Comparison of ENCODE assay signal across 30 cellular contexts in the genomic region with DNA sequence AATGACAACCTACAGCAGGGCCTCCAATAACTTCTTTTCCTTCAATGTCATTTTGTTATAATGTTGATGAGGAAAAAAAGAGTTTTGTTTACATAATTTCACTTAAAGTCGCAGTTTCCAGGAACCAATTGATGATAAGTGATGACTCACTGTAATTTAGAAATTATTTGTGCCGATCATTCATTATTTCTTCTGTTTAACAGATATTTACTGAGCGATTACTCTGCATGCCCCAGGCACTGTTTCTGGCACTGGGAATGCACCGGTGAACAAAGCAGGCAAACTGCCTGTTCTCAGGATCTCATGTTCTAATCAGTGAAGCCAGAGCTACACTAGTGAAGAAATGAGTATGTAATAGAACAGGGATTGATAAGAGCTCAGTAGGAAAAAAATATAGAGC.
"Had no signal": no experiment of that assay in that cellular context is flagged by ENCODE, and none has a peak within 500 bp of the region (broad histone marks: within the 10 kb centered on the region; RNA-seq: fewer than 3 reads in every experiment).

No MANE protein-coding gene starts in this region.

- H3K4me3 Mint-ChIP-seq: activated B cell treated with CpG ODN at 0.5 μM for 24 hours; activated CD4-positive, alpha-beta T cell treated with anti-CD3 and anti-CD28 coated beads for 36 hours; activated T-cell treated with anti-CD3 and anti-CD28 coated beads, Interleukin-2, amount 50 U/mL, for 72 hours; naive thymus-derived CD8-positive, alpha-beta T cell; neural crest cell; stimulated activated effector memory CD8-positive, alpha-beta T cell treated with anti-CD3 and anti-CD28 coated beads, Interleukin-12 subunit alpha, Interleukin-12 subunit beta, amount 100 ng/mL, for 72 hours; stimulated activated naive CD8-positive, alpha-beta T cell treated with anti-CD3 and anti-CD28 coated beads, Interleukin-15, Interleukin-2, amounts not matched to agents 100 ng/mL and 50 ng/mL, for 24 hours; T-helper 2 cell treated with Interferon-gamma antibody and Interleukin-4, amounts not matched to agents 5 μg/mL and 100 μg/mL, for 36 hours had no signal

- H3K4me1 Mint-ChIP-seq: activated B cell treated with CpG ODN at 0.5 μM for 24 hours; activated CD4-positive, alpha-beta T cell treated with anti-CD3 and anti-CD28 coated beads for 36 hours; naive thymus-derived CD8-positive, alpha-beta T cell; neural crest cell; stimulated activated effector memory CD8-positive, alpha-beta T cell treated with anti-CD3 and anti-CD28 coated beads, Interleukin-12 subunit alpha, Interleukin-12 subunit beta, amount 100 ng/mL, for 72 hours had no signal

- H3K27ac Mint-ChIP-seq: activated B cell treated with CpG ODN at 0.5 μM for 24 hours; activated CD4-positive, alpha-beta T cell treated with anti-CD3 and anti-CD28 coated beads for 36 hours; activated naive CD4-positive, alpha-beta T cell treated with anti-CD3 and anti-CD28 coated beads, Interleukin-2, amount 50 U/mL, for 72 hours; activated T-cell treated with anti-CD3 and anti-CD28 coated beads, Interleukin-2, amount 50 U/mL, for 72 hours; naive thymus-derived CD8-positive, alpha-beta T cell; stimulated activated effector memory CD8-positive, alpha-beta T cell treated with anti-CD3 and anti-CD28 coated beads, Interleukin-12 subunit alpha, Interleukin-12 subunit beta, amount 100 ng/mL, for 72 hours; stimulated activated naive CD8-positive, alpha-beta T cell treated with anti-CD3 and anti-CD28 coated beads, Interleukin-15, Interleukin-2, amounts not matched to agents 100 ng/mL and 50 ng/mL, for 24 hours; T-helper 2 cell treated with Interferon-gamma antibody and Interleukin-4, amounts not matched to agents 5 μg/mL and 100 μg/mL, for 36 hours had no signal

- H3K4me1 ChIP-seq: colonic mucosa, left ventricle myocardium inferior, pancreas, prostate gland had no signal

- H3K4me3 ChIP-seq: cardiac muscle cell, colonic mucosa, left ventricle myocardium inferior, pancreas, prostate gland, sigmoid colon, thoracic aorta had no signal

- H3K9me3 Mint-ChIP-seq: activated B cell treated with CpG ODN at 0.5 μM for 24 hours; activated naive CD4-positive, alpha-beta T cell treated with anti-CD3 and anti-CD28 coated beads, Interleukin-2, amount 50 U/mL, for 72 hours; activated T-cell treated with anti-CD3 and anti-CD28 coated beads, Interleukin-2, amount 50 U/mL, for 72 hours; naive thymus-derived CD8-positive, alpha-beta T cell; stimulated activated effector memory CD8-positive, alpha-beta T cell treated with anti-CD3 and anti-CD28 coated beads, Interleukin-12 subunit alpha, Interleukin-12 subunit beta, amount 100 ng/mL, for 72 hours; stimulated activated naive CD8-positive, alpha-beta T cell treated with anti-CD3 and anti-CD28 coated beads, Interleukin-15, Interleukin-2, amounts not matched to agents 100 ng/mL and 50 ng/mL, for 24 hours; T-helper 2 cell treated with Interferon-gamma antibody and Interleukin-4, amounts not matched to agents 5 μg/mL and 100 μg/mL, for 36 hours had no signal

- H3K27ac ChIP-seq: cardiac muscle cell, colonic mucosa, left ventricle myocardium inferior, pancreas, prostate gland, thoracic aorta had no signal

- H3K27me3 ChIP-seq: cardiac muscle cell, colonic mucosa, pancreas, sigmoid colon had no signal

- H3K36me3 Mint-ChIP-seq: activated naive CD4-positive, alpha-beta T cell treated with anti-CD3 and anti-CD28 coated beads, Interleukin-2, amount 50 U/mL, for 72 hours; naive thymus-derived CD8-positive, alpha-beta T cell; stimulated activated effector memory CD8-positive, alpha-beta T cell treated with anti-CD3 and anti-CD28 coated beads, Interleukin-12 subunit alpha, Interleukin-12 subunit beta, amount 100 ng/mL, for 72 hours had no signal

- H3K36me3 ChIP-seq: cardiac muscle cell, colonic mucosa, left ventricle myocardium inferior, pancreas, prostate gland, sigmoid colon, thoracic aorta had no signal

- H3K27me3 Mint-ChIP-seq: activated B cell treated with CpG ODN at 0.5 μM for 24 hours; activated CD4-positive, alpha-beta T cell treated with anti-CD3 and anti-CD28 coated beads for 36 hours; stimulated activated naive CD8-positive, alpha-beta T cell treated with anti-CD3 and anti-CD28 coated beads, Interleukin-15, Interleukin-2, amounts not matched to agents 100 ng/mL and 50 ng/mL, for 24 hours had no signal

- ATAC-seq: activated CD4-positive, alpha-beta T cell treated with anti-CD3 and anti-CD28 coated beads for 36 hours; activated naive CD4-positive, alpha-beta T cell treated with anti-CD3 and anti-CD28 coated beads, Interleukin-2, amount 50 U/mL, for 72 hours; activated T-cell treated with anti-CD3 and anti-CD28 coated beads, Interleukin-2, amount 50 U/mL, for 72 hours; naive thymus-derived CD8-positive, alpha-beta T cell; stimulated activated effector memory CD8-positive, alpha-beta T cell treated with anti-CD3 and anti-CD28 coated beads, Interleukin-12 subunit alpha, Interleukin-12 subunit beta, amount 100 ng/mL, for 72 hours had no signal

- DNase-seq: activated B cell treated with CpG ODN at 0.5 μM for 24 hours; activated CD4-positive, alpha-beta T cell treated with anti-CD3 and anti-CD28 coated beads for 36 hours; activated naive CD4-positive, alpha-beta T cell; activated T-cell treated with anti-CD3 and anti-CD28 coated beads for 4 hours; activated T-cell treated with anti-CD3 and anti-CD28 coated beads, Interleukin-2, amount 50 U/mL, for 72 hours; cerebellar nuclear complex; colonic mucosa; effector CD8-positive, alpha-beta T cell; erythroblast; foreskin fibroblast; left ventricle myocardium inferior; midbrain; naive thymus-derived CD8-positive, alpha-beta T cell; nucleus accumbens; pancreas; retina; sigmoid colon; small intestine; stimulated activated CD4-positive, alpha-beta T cell treated with anti-CD3 and anti-CD28 coated beads, Interleukin-4, amount 100 ng/mL, for 24 hours; trophoblast cell had no signal

- FAIRE-seq: endometrium, pancreas, small intestine, urothelium cell line had no signal

- H3K9me3 ChIP-seq: colonic mucosa, left ventricle myocardium inferior, pancreas, prostate gland, sigmoid colon, thoracic aorta had no signal
